In genomic region chr10:79280956-79281355, GRCh38 we compare ENCODE assay signal across 21 cellular contexts.
"Had no signal": no experiment of that assay in that cellular context is flagged by ENCODE, and none has a peak within 500 bp of the region (broad histone marks: within the 10 kb centered on the region; RNA-seq: fewer than 3 reads in every experiment).

No MANE protein-coding gene starts in this region.

- H3K9me3 ChIP-seq: lower lobe of right lung, transverse colon, vagina had no signal

- H3K4me3 Mint-ChIP-seq: activated naive CD8-positive, alpha-beta T cell treated with anti-CD3 and anti-CD28 coated beads for 36 hours; natural killer cell; stimulated activated naive CD8-positive, alpha-beta T cell treated with anti-CD3 and anti-CD28 coated beads, Interleukin-15, Interleukin-2, amounts not matched to agents 100 ng/mL and 50 ng/mL, for 24 hours had no signal

- ATAC-seq: lower lobe of right lung, natural killer cell had no signal

- H3K4me3 ChIP-seq: lower lobe of right lung, transverse colon, vagina had no signal

- H3K27me3 ChIP-seq: transverse colon, vagina had no signal

- H3K27me3 Mint-ChIP-seq: activated naive CD8-positive, alpha-beta T cell treated with anti-CD3 and anti-CD28 coated beads for 36 hours; stimulated activated naive CD8-positive, alpha-beta T cell treated with anti-CD3 and anti-CD28 coated beads, Interleukin-15, Interleukin-2, amounts not matched to agents 100 ng/mL and 50 ng/mL, for 24 hours had no signal

- H3K27ac Mint-ChIP-seq: activated naive CD8-positive, alpha-beta T cell treated with anti-CD3 and anti-CD28 coated beads for 36 hours; natural killer cell; stimulated activated naive CD8-positive, alpha-beta T cell treated with anti-CD3 and anti-CD28 coated beads, Interleukin-15, Interleukin-2, amounts not matched to agents 100 ng/mL and 50 ng/mL, for 24 hours had no signal

- H3K9me3 Mint-ChIP-seq: activated naive CD8-positive, alpha-beta T cell treated with anti-CD3 and anti-CD28 coated beads for 36 hours; natural killer cell; stimulated activated naive CD8-positive, alpha-beta T cell treated with anti-CD3 and anti-CD28 coated beads, Interleukin-15, Interleukin-2, amounts not matched to agents 100 ng/mL and 50 ng/mL, for 24 hours had no signal

- DNase-seq: activated CD4-positive, alpha-beta T cell treated with anti-CD3 and anti-CD28 coated beads, Interleukin-2, amount 50 U/mL, for 1 hour; activated CD4-positive, CD25-positive, alpha-beta regulatory T cell treated with anti-CD3 and anti-CD28 coated beads, Interleukin-2, amount 50 U/mL, for 72 hours; activated CD8-positive, alpha-beta memory T cell treated with anti-CD3 and anti-CD28 coated beads, Interleukin-2, amount 50 U/mL, for 48 hours; activated gamma-delta T cell; activated naive CD8-positive, alpha-beta T cell treated with anti-CD3 and anti-CD28 coated beads for 36 hours; amniotic stem cell; foreskin fibroblast; hippocampal formation; lower lobe of right lung; natural killer cell; nucleus accumbens; posterior cingulate gyrus; stimulated activated CD4-positive, alpha-beta T cell treated with anti-CD3 and anti-CD28 coated beads, Interleukin-12 subunit alpha, Interleukin-12 subunit beta, amount 100 ng/mL, for 4 hours; stimulated activated CD4-positive, alpha-beta T cell treated with anti-CD3 and anti-CD28 coated beads, Interleukin-1b, Interleukin-23, amount 100 ng/mL, for 48 hours; stimulated activated CD8-positive, alpha-beta memory T cell treated with anti-CD3 and anti-CD28 coated beads, Interleukin-4, amount 100 ng/mL, for 48 hours; T-helper 2 cell; transverse colon had no signal

- H3K27ac ChIP-seq: epithelial cell of prostate, lower lobe of right lung, transverse colon, vagina, VCaP had no signal
